15 cellular contexts compared by ENCODE assay signal in genomic region chrX:45400380-45400779, GRCh38.
DNase-seq lines count a peak whose midpoint lies in the region; FAIRE-seq and TF ChIP-seq lines count a peak whose summit lies in the region.
"Had no signal": no experiment of that assay in that cellular context is flagged by ENCODE, and none has a peak within 500 bp of the region (broad histone marks: within the 10 kb centered on the region; RNA-seq: fewer than 3 reads in every experiment).

No MANE protein-coding gene starts in this region.

- no peak overlapping the region for H2BK15ac ChIP-seq in H1 (ENCODE audit: low read length)
- H2BK15ac ChIP-seq in mesenchymal stem cell (ENCODE audit: low read depth, poor library complexity, severe bottlenecking), result no peak overlapping the region

- no peak overlapping the region for H2BK20ac ChIP-seq in H1 (ENCODE audit: low read length)

- peak overlapping the region; percentile 88 for H4K5ac ChIP-seq in H1 (ENCODE audit: insufficient read length, low read depth, low read length)

- H4K8ac ChIP-seq in H1 (ENCODE audit: extremely low read depth, insufficient read depth, low read length) (no peak overlapping the region), mesenchymal stem cell (ENCODE audit: low read length) (no peak overlapping the region)

- H3K18ac ChIP-seq in H1 (ENCODE audit: extremely low read depth, low read length) (no peak overlapping the region), mesenchymal stem cell (ENCODE audit: low read depth in 1 of 2, low read length in 2 of 2) (no peak overlapping the region)

- no peak overlapping the region for H4K91ac ChIP-seq in H1 (replicated peaks; ENCODE audit: insufficient read length, low read length)
- no peak overlapping the region for H4K91ac ChIP-seq in mesenchymal stem cell (ENCODE audit: low read length)

- H2AFZ ChIP-seq in H1 (ENCODE audit: low read length), result no peak overlapping the region
- no peak overlapping the region for H2AFZ ChIP-seq in mesenchymal stem cell (ENCODE audit: low read depth, low read length)
- H2AFZ ChIP-seq in MM.1S (ENCODE audit: low read length), result no peak overlapping the region

- no peak overlapping the region for H3K9ac ChIP-seq in H1 (replicated peaks in 1 of 4; ENCODE audit: extremely low read depth in 1 of 4, low read depth in 3 of 4, low read length in 3 of 4)
- peak overlapping the region; percentile 50 for H3K9ac ChIP-seq in mesenchymal stem cell (ENCODE audit: low read length)
- H3K9ac ChIP-seq in MM.1S (ENCODE audit: low read length), result no peak overlapping the region

- intact Hi-C loops in testis (cut with DNase I; ENCODE audit: low total_unique reads), result no loop called here

- no peak overlapping the region for H3K56ac ChIP-seq in H1 (replicated peaks; ENCODE audit: insufficient read length, low read depth, low read length)

- H3K4me1 ChIP-seq in H1 (replicated peaks in 1 of 4; ENCODE audit: control insufficient read depth in 3 of 4, insufficient read depth in 4 of 4, low read length in 3 of 4) (peaks cover 0 to 10% (median 4%) of the 10 kb centered on the region in 4 experiments; a peak in 3 of 7 replicates), mesenchymal stem cell (ENCODE audit: control insufficient read depth, insufficient read depth, low read depth, low read length) (no peaks in the 10 kb centered on the region), MM.1S (ENCODE audit: low read length) (peaks cover 10% of the 10 kb centered on the region), testis (no peaks in the 10 kb centered on the region)
- H3K4me1 ChIP-seq: heart left ventricle had no signal

- no peak for TF ChIP-seq RAD21 in Ishikawa (IDR thresholded peaks at IDR 0.05; ENCODE audit: low read depth)
- no peak for TF ChIP-seq RAD21 in H1 (IDR thresholded peaks at IDR 0.05 in 1 of 2, conservative IDR thresholded peaks at IDR 0.05 in 1 of 2; ENCODE audit: low read depth in 2 of 2, low read length in 2 of 2)

- H2BK12ac ChIP-seq in H1 (ENCODE audit: low read depth, low read length) (no peak overlapping the region), mesenchymal stem cell (ENCODE audit: low read length in 2 of 2) (no peak overlapping the region)

- FAIRE-seq in H1 (lab: Jason Lieb, UNC), result no peak

- H3K27me3 ChIP-seq in H1 (replicated peaks in 1 of 4; ENCODE audit: control insufficient read depth in 3 of 4, extremely low read depth in 1 of 4, insufficient read depth in 3 of 4, low read length in 3 of 4), result no peaks in the 10 kb centered on the region
- H3K27me3 ChIP-seq in mesenchymal stem cell (ENCODE audit: control insufficient read depth in 1 of 2, insufficient read depth in 1 of 2, low read length in 2 of 2), result peaks cover 0 to 29% of the 10 kb centered on the region in 2 experiments
- H3K27me3 ChIP-seq in MM.1S (replicated peaks; ENCODE audit: insufficient read depth, low read length), result no peaks in the 10 kb centered on the region
- H3K27me3 ChIP-seq in testis, result no peaks in the 10 kb centered on the region
- H3K27me3 ChIP-seq: heart left ventricle had no signal

- POLR2A ChIA-PET in H1 (lab: Charles Lee; ENCODE audit: partially characterized antibody), result interaction anchor here (1.2 kb wide), 1 partner anchor 10 kb away, joined by 4 read pairs; no protein-coding TSS in a partner anchor

- H3K36me3 ChIP-seq in H1 (ENCODE audit: control insufficient read depth in 2 of 4, insufficient read depth in 4 of 4, low read length in 3 of 4) (no peaks in the 10 kb centered on the region), mesenchymal stem cell (ENCODE audit: control insufficient read depth in 1 of 2, insufficient read depth in 2 of 2, low read depth in 1 of 2, low read length in 2 of 2) (no peaks in the 10 kb centered on the region), MM.1S (replicated peaks; ENCODE audit: insufficient read depth, low read length) (no peaks in the 10 kb centered on the region), testis (ENCODE audit: low read depth, missing control alignments) (no peaks in the 10 kb centered on the region)
- H3K36me3 ChIP-seq: heart left ventricle had no signal

- H3K9me3 ChIP-seq in H1 (ENCODE audit: insufficient read depth in 2 of 2, low read depth in 1 of 2, low read length in 1 of 2) (no peaks in the 10 kb centered on the region), mesenchymal stem cell (ENCODE audit: control insufficient read depth, low read length) (peaks cover 36% of the 10 kb centered on the region), MM.1S (replicated peaks; ENCODE audit: insufficient read depth, low read length) (no peaks in the 10 kb centered on the region), testis (no peaks in the 10 kb centered on the region)

- no peaks in the 10 kb centered on the region for H3K9me2 ChIP-seq in MM.1S (replicated peaks; ENCODE audit: insufficient read depth, low read length)

- H4K20me1 ChIP-seq in H1 (replicated peaks in 1 of 2; ENCODE audit: control insufficient read depth in 1 of 2, insufficient read depth in 2 of 2, low read length in 2 of 2) (no peaks in the 10 kb centered on the region), MM.1S (ENCODE audit: insufficient read depth, low read length) (no peaks in the 10 kb centered on the region)

- H3K23ac ChIP-seq in H1 (ENCODE audit: insufficient read length), result no peak overlapping the region
- H3K23ac ChIP-seq in mesenchymal stem cell (ENCODE audit: low read length in 2 of 2), result no peak overlapping the region

- no peak for TF ChIP-seq EP300 in Ishikawa (IDR thresholded peaks at IDR 0.05; ENCODE audit: borderline replicate concordance)
- no peak for TF ChIP-seq EP300 in H1 (IDR thresholded peaks at IDR 0.05; ENCODE audit: borderline replicate concordance in 1 of 2, low read depth in 2 of 2, low read length in 2 of 2)

- peak overlapping the region in 1 of 4 experiments; percentile 19; a peak in 1 of 8 replicates for H3K4me3 ChIP-seq in H1 (ENCODE audit: extremely low read depth in 1 of 4, insufficient read depth in 2 of 4, low read depth in 3 of 4, low read length in 4 of 4)
- H3K4me3 ChIP-seq in mesenchymal stem cell (ENCODE audit: insufficient read depth in 1 of 2, low read depth in 1 of 2, low read length in 2 of 2), result no peak overlapping the region
- H3K4me3 ChIP-seq in MM.1S (ENCODE audit: low read length), result no peak overlapping the region
- H3K4me3 ChIP-seq in testis, result no peak overlapping the region
- H3K4me3 ChIP-seq: heart left ventricle had no signal

- no peaks in the 10 kb centered on the region for H3K23me2 ChIP-seq in H1 (ENCODE audit: low read depth, low read length)

- no peak overlapping the region for H2BK5ac ChIP-seq in H1 (ENCODE audit: low read depth, low read length)
- H2BK5ac ChIP-seq in mesenchymal stem cell (ENCODE audit: low read depth, low read length, poor library complexity, severe bottlenecking), result no peak overlapping the region

- H2BK120ac ChIP-seq in H1 (replicated peaks; ENCODE audit: low read depth, low read length) (no peak overlapping the region), mesenchymal stem cell (ENCODE audit: low read depth, low read length) (no peak overlapping the region)

- H3K4ac ChIP-seq in H1 (replicated peaks; ENCODE audit: insufficient read length, low read depth, low read length), result no peak overlapping the region
- H3K4ac ChIP-seq in mesenchymal stem cell (ENCODE audit: low read depth in 1 of 2, low read length in 2 of 2), result no peak overlapping the region

- H3K27ac ChIP-seq in H1 (ENCODE audit: low read depth, low read length), result peak overlapping the region; percentile 63; the same call in 1 of the 2 replicates
- H3K27ac ChIP-seq in mesenchymal stem cell (ENCODE audit: low read length, poor library complexity, severe bottlenecking), result no peak overlapping the region
- no peak overlapping the region for H3K27ac ChIP-seq in MM.1S (ENCODE audit: low read length)
- H3K27ac ChIP-seq in testis, result no peak overlapping the region
- H3K27ac ChIP-seq: heart left ventricle had no signal

- no peak for TF ChIP-seq POLR2A in H1 (IDR thresholded peaks at IDR 0.05; ENCODE audit: control extremely low read depth in 1 of 2, low read depth in 2 of 2, low read length in 2 of 2)
- no peak for TF ChIP-seq POLR2A in testis (IDR thresholded peaks at IDR 0.05)

- H3K79me1 ChIP-seq in H1 (ENCODE audit: low read depth, low read length) (no peaks in the 10 kb centered on the region), mesenchymal stem cell (replicated peaks; ENCODE audit: low read length, poor library complexity, severe bottlenecking) (no peaks in the 10 kb centered on the region)

- no peak overlapping the region for H2AK5ac ChIP-seq in H1 (ENCODE audit: low read depth, low read length)
- no peak overlapping the region for H2AK5ac ChIP-seq in mesenchymal stem cell (ENCODE audit: low read length, severe bottlenecking)

- no peaks in the 10 kb centered on the region for H3F3A ChIP-seq in MM.1S (ENCODE audit: insufficient read depth, low read length)

- H3K4me2 ChIP-seq in H1 (ENCODE audit: insufficient read depth in 1 of 2, low read depth in 2 of 2, low read length in 2 of 2) (peak overlapping the region in 1 of 2 experiments; percentile 66; a peak in 2 of 4 replicates), mesenchymal stem cell (ENCODE audit: low read length, poor library complexity, severe bottlenecking) (no peak overlapping the region), MM.1S (ENCODE audit: low read depth, low read length) (no peak overlapping the region)

- DNase-seq in AG08396 (ENCODE audit: low spot score), result peak; percentile 29
- no peak for DNase-seq in H1 (ENCODE audit: low read depth in 1 of 2, low spot score in 2 of 2)
- DNase-seq in mesenchymal stem cell, result peak; percentile 3
- no peak for DNase-seq in MM.1S
- no peak for DNase-seq in hypothalamus (lab: John Stamatoyannopoulos, UW)
- no peak for DNase-seq in COLO668 (lab: John Stamatoyannopoulos, UW; ENCODE audit: unreplicated experiment)
- no peak for DNase-seq in testis
- DNase-seq: activated T-cell treated with anti-CD3 and anti-CD28 coated beads, Interleukin-2, amount 50 U/mL, for 48 hours; amniotic stem cell; effector CD8-positive, alpha-beta T cell; heart left ventricle; NCI-H2081; NCI-H774; T1000 had no signal

- H3K79me2 ChIP-seq in H1 (ENCODE audit: control insufficient read depth in 1 of 2, insufficient read depth in 2 of 2, low read length in 2 of 2) (no peaks in the 10 kb centered on the region), MM.1S (ENCODE audit: low read length) (no peaks in the 10 kb centered on the region)

- H3K14ac ChIP-seq in H1 (ENCODE audit: insufficient read length), result no peak overlapping the region
- H3K14ac ChIP-seq in mesenchymal stem cell (ENCODE audit: low read length in 2 of 2), result no peak overlapping the region

- CTCF ChIA-PET in H1 (lab: Charles Lee; ENCODE audit: partially characterized antibody), result no interaction called here

- TF ChIP-seq CTCF in H1 (IDR thresholded peaks at IDR 0.05; ENCODE audit: control extremely low read depth in 1 of 3, insufficient read depth in 1 of 3, low read depth in 1 of 3, low read length in 3 of 3) (no peak), MM.1S (IDR thresholded peaks at IDR 0.05; ENCODE audit: low read length) (no peak), testis (IDR thresholded peaks at IDR 0.05) (no peak)

TF ChIP-seq in Ishikawa, 13 proteins besides CTCF, POLR2A, EP300 and RAD21:
- TF ChIP-seq TEAD4 (IDR thresholded peaks at IDR 0.05), result 0 out of 2 replicates have a peak, but pooled peaks have one; percentile 28
- TF ChIP-seq YY1 (IDR thresholded peaks at IDR 0.05; ENCODE audit: low read depth), result no peak

TF ChIP-seq in H1, 55 proteins besides CTCF, POLR2A, EP300 and RAD21:
- peak; percentile 58; the same call in 1 of the 2 replicates for TF ChIP-seq TEAD4 (IDR thresholded peaks at IDR 0.05; ENCODE audit: low read depth, low read length)
- no peak for TF ChIP-seq JUN (IDR thresholded peaks at IDR 0.05; ENCODE audit: low read depth, low read length)

Comparison
In these comparisons a context has a peak if more than half of its experiments do, and no peak if none do; other contexts are left out.
1. DNase-seq: peak in AG08396 (single experiment) and mesenchymal stem cell (single experiment); none in H1 (0 of 2), MM.1S (single experiment), hypothalamus (0 of 51), COLO668 (single experiment) and testis (single experiment).